ENCODE assay signal across 13 cellular contexts in the genomic region with DNA sequence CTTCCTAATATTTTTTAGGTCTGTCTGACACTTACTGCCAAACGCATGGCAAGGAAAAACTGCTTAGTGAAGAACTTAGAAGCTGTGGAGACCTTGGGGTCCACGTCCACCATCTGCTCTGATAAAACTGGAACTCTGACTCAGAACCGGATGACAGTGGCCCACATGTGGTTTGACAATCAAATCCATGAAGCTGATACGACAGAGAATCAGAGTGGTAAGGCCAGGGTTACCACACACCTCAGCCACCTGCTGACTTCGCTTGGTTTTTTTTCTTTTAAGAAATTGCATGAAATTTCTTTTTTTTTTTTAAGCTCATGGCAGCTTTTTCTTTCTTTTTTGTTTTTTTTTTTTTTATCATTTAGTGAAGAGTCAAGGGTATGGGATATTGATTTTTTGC. TPM values are rescaled to one million over a fixed set of nuclear protein-coding genes. Genes with fewer than 3 reads are reported as not detected.
DNase-seq lines count a peak whose midpoint lies in the region; ATAC-seq lines count a peak whose summit lies in the region.
"Had no signal": no experiment of that assay in that cellular context is flagged by ENCODE, and none has a peak within 500 bp of the region (broad histone marks: within the 10 kb centered on the region; RNA-seq: fewer than 3 reads in every experiment).

No MANE protein-coding gene starts in this region.

- no peaks in the 10 kb centered on the region for H3K27me3 Mint-ChIP-seq in T-helper 17 cell
- H3K27me3 Mint-ChIP-seq in immature natural killer cell (ENCODE audit: low read depth in 3 of 3) = peaks cover 0 to 1% (median 0%) of the 10 kb centered on the region in 3 donors

- H3K27ac Mint-ChIP-seq in T-helper 17 cell (peak overlapping the region; percentile 89), immature natural killer cell (peak overlapping the region in 3 of 6 donors; percentile 50 to 86 (median 82))

- no peaks in the 10 kb centered on the region for H3K9me3 ChIP-seq in T-helper 17 cell (ENCODE audit: control insufficient read depth, low read length, poor library complexity, severe bottlenecking)
- H3K9me3 ChIP-seq: right atrium auricular region, testis had no signal

- ATAC-seq in GM18517 (IDR thresholded peaks at IDR 0.05; ENCODE audit: unreplicated experiment) (peak; percentile 77), GM21786 (IDR thresholded peaks at IDR 0.05; ENCODE audit: unreplicated experiment) (peak; percentile 64), T-helper 17 cell (peak; percentile 96), sciatic nerve (no peak)
- ATAC-seq: left cardiac atrium, Panc1 had no signal

- H3K36me3 Mint-ChIP-seq in T-helper 17 cell (ENCODE audit: low read depth) = peaks cover 12% of the 10 kb centered on the region
- peaks cover 38 to 69% (median 39%) of the 10 kb centered on the region in 3 donors for H3K36me3 Mint-ChIP-seq in immature natural killer cell

- no peaks in the 10 kb centered on the region for H3K9me3 Mint-ChIP-seq in immature natural killer cell

- intact Hi-C loops in sciatic nerve (cut with DNase I) = no loop called here

- H3K4me3 Mint-ChIP-seq in T-helper 17 cell (no peak overlapping the region), immature natural killer cell (peak overlapping the region in 1 of 5 donors; percentile 26)

- peaks cover 43% of the 10 kb centered on the region for H3K4me1 Mint-ChIP-seq in T-helper 17 cell
- H3K4me1 Mint-ChIP-seq in immature natural killer cell = peaks cover 18 to 44% of the 10 kb centered on the region in 2 donors

- peak in 2 of 3 donors; percentile 29 to 36 for DNase-seq in T-helper 17 cell
- peak; percentile 25 to 65 (median 31) for DNase-seq in immature natural killer cell
- no peak for DNase-seq in sciatic nerve (ENCODE audit: low spot score)
- DNase-seq in SIG-M5 (lab: John Stamatoyannopoulos, UW) = no peak
- DNase-seq in HK-2 (ENCODE audit: unreplicated experiment) = no peak
- no peak for DNase-seq in hippocampal formation (lab: John Stamatoyannopoulos, UW)
- DNase-seq: DMS 273 treated with DMSO at 0.1 percent for 48 hours, left cardiac atrium, testis had no signal

RNA-seq across cellular contexts. Expression of gene ATP1A1, which starts 17.2 kb away (rescaled TPM):
- total RNA-seq in T-helper 17 cell = 100 to 1,000 TPM; 259 to 313 TPM
- 10 to 100 TPM; 21.5 to 38.7 (median 24.2) TPM for polyA plus RNA-seq in immature natural killer cell
- total RNA-seq in sciatic nerve = 251 TPM

Comparison
In these comparisons a context has a peak if more than half of its experiments do, and no peak if none do; other contexts are left out.
1. DNase-seq: peak in T-helper 17 cell (2 of 3) and immature natural killer cell (3 of 3); none in sciatic nerve (single experiment), SIG-M5 (single experiment), HK-2 (single experiment) and hippocampal formation (0 of 2).